1 cellular context compared by ENCODE assay signal in genomic region chr3:52025453-52025852, GRCh38.
A peak's percentile ranks its signal among the peaks of the same experiment; 100 is the strongest.
TF ChIP-seq lines count a peak whose summit lies in the region.

No MANE protein-coding gene starts in this region.

TF ChIP-seq in SK-N-SH treated with all-trans-retinoic acid at 6 μM for 48 hours, 23 proteins besides CTCF, POLR2A, EP300 and RAD21 (continued from another document):
- TF ChIP-seq ZNF70 (CRISPR knock-in tag; IDR thresholded peaks at IDR 0.05) (0 out of 2 replicates have a peak, but pooled peaks have one; percentile 19), TCF4 (CRISPR knock-in tag; IDR thresholded peaks at IDR 0.05; ENCODE audit: borderline replicate concordance) (0 out of 2 replicates have a peak, but pooled peaks have one; percentile 13)
TF ChIP-seq in SK-N-SH treated with all-trans-retinoic acid at 6 μM for 48 hours: peak in this region for 2.
